In the genomic region with DNA sequence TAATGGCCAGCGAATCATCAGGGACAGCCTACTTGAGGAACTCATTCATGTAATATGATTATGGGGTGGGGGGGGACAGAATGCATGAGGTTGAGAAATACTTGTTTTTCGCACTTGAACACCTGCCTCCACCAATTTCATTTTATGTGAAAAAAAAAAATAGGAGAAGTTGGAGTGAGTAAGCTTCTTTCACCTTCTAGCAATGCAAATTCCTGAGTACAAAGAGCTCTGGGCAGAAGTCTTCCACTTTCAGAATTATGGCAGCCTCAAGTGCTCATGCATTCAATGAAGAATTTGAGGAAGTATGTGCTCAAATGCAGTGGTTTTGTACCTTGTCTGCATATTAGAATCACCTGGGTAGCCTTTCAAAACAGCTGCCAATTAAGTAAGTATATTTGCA, we compare ENCODE assay signal across 14 cellular contexts. TPM values are rescaled to one million over a fixed set of nuclear protein-coding genes. Genes with fewer than 3 reads are reported as not detected.
DNase-seq lines count a peak whose midpoint lies in the region; ATAC-seq and FAIRE-seq lines count a peak whose summit lies in the region.
"Had no signal": no experiment of that assay in that cellular context is flagged by ENCODE, and none has a peak within 500 bp of the region (broad histone marks: within the 10 kb centered on the region; RNA-seq: fewer than 3 reads in every experiment).

No MANE protein-coding gene starts in this region.

- ATAC-seq in GM21528 (IDR thresholded peaks at IDR 0.05; ENCODE audit: low FRiP score, unreplicated experiment) (peak; percentile 27), HG03342 (IDR thresholded peaks at IDR 0.05; ENCODE audit: unreplicated experiment) (peak; percentile 64), HG02840 (IDR thresholded peaks at IDR 0.05; ENCODE audit: low FRiP score, unreplicated experiment) (no peak)
- ATAC-seq: CD8-positive, alpha-beta T cell had no signal

- H3K4me1 Mint-ChIP-seq in activated T-helper 2 cell treated with anti-CD3 and anti-CD28 coated beads, Interferon-gamma antibody, Interleukin-2, Interleukin-4, amounts not matched to agents 10 μg/mL and 5 μg/mL and 100 μg/mL, durations not matched to agents 14 hours and 24 hours and 36 hours (ENCODE audit: low read depth): peaks cover 28% of the 10 kb centered on the region

- FAIRE-seq in GM18507 (lab: Jason Lieb, UNC): peak; percentile 72
- FAIRE-seq: islet of Langerhans, TTC549 had no signal

- H3K9me3 Mint-ChIP-seq in activated T-helper 2 cell treated with anti-CD3 and anti-CD28 coated beads, Interferon-gamma antibody, Interleukin-2, Interleukin-4, amounts not matched to agents 10 μg/mL and 5 μg/mL and 100 μg/mL, durations not matched to agents 14 hours and 24 hours and 36 hours: no peaks in the 10 kb centered on the region
- H3K9me3 Mint-ChIP-seq: CD8-positive, alpha-beta T cell had no signal

- intact Hi-C loops in activated T-helper 2 cell treated with anti-CD3 and anti-CD28 coated beads, Interferon-gamma antibody, Interleukin-2, Interleukin-4, amounts not matched to agents 10 μg/mL and 5 μg/mL and 100 μg/mL, durations not matched to agents 14 hours and 24 hours and 36 hours (cut with micrococcal nuclease): loop anchor here (5.0 kb wide), 1 partner anchor 501 kb away; no protein-coding TSS in a partner anchor

- DNase-seq in GM18507 (ENCODE audit: extremely low spot score, insufficient read length, low read depth) (no peak), astrocyte of the hippocampus (ENCODE audit: low read depth, low spot score) (peak; percentile 7), ureter (ENCODE audit: low spot score) (no peak), NCI-H1436 treated with DMSO at 0.1 percent for 48 hours (lab: John Stamatoyannopoulos, UW) (no peak)
- no peak for DNase-seq in activated T-helper 2 cell treated with anti-CD3 and anti-CD28 coated beads, Interferon-gamma antibody, Interleukin-2, Interleukin-4, amounts not matched to agents 10 μg/mL and 5 μg/mL and 100 μg/mL, durations not matched to agents 14 hours and 24 hours and 36 hours (ENCODE audit: low spot score)
- DNase-seq: CD8-positive, alpha-beta T cell; central memory CD4-positive, alpha-beta T cell; NCI-H1417 had no signal

- no peak overlapping the region for H3K4me3 Mint-ChIP-seq in activated T-helper 2 cell treated with anti-CD3 and anti-CD28 coated beads, Interferon-gamma antibody, Interleukin-2, Interleukin-4, amounts not matched to agents 10 μg/mL and 5 μg/mL and 100 μg/mL, durations not matched to agents 14 hours and 24 hours and 36 hours (ENCODE audit: low read depth)
- H3K4me3 Mint-ChIP-seq: CD8-positive, alpha-beta T cell; neural progenitor cell had no signal

- no peaks in the 10 kb centered on the region for H3K36me3 Mint-ChIP-seq in activated T-helper 2 cell treated with anti-CD3 and anti-CD28 coated beads, Interferon-gamma antibody, Interleukin-2, Interleukin-4, amounts not matched to agents 10 μg/mL and 5 μg/mL and 100 μg/mL, durations not matched to agents 14 hours and 24 hours and 36 hours (ENCODE audit: low read depth)

- H3K27me3 Mint-ChIP-seq in activated T-helper 2 cell treated with anti-CD3 and anti-CD28 coated beads, Interferon-gamma antibody, Interleukin-2, Interleukin-4, amounts not matched to agents 10 μg/mL and 5 μg/mL and 100 μg/mL, durations not matched to agents 14 hours and 24 hours and 36 hours (ENCODE audit: low read depth): no peaks in the 10 kb centered on the region

- no peak overlapping the region for H3K27ac Mint-ChIP-seq in activated T-helper 2 cell treated with anti-CD3 and anti-CD28 coated beads, Interferon-gamma antibody, Interleukin-2, Interleukin-4, amounts not matched to agents 10 μg/mL and 5 μg/mL and 100 μg/mL, durations not matched to agents 14 hours and 24 hours and 36 hours
- H3K27ac Mint-ChIP-seq: CD8-positive, alpha-beta T cell; neural progenitor cell had no signal

RNA-seq across cellular contexts. Expression of a gene that starts 40.1 kb away (rescaled TPM):
- 58.2 TPM for total RNA-seq in ureter
- 23.6 and 23.7 TPM in 2 replicates for total RNA-seq in activated T-helper 2 cell treated with anti-CD3 and anti-CD28 coated beads, Interferon-gamma antibody, Interleukin-2, Interleukin-4, amounts not matched to agents 10 μg/mL and 5 μg/mL and 100 μg/mL, durations not matched to agents 14 hours and 24 hours and 36 hours
